Comparison of ENCODE assay signal across 8 cellular contexts in the genomic region with DNA sequence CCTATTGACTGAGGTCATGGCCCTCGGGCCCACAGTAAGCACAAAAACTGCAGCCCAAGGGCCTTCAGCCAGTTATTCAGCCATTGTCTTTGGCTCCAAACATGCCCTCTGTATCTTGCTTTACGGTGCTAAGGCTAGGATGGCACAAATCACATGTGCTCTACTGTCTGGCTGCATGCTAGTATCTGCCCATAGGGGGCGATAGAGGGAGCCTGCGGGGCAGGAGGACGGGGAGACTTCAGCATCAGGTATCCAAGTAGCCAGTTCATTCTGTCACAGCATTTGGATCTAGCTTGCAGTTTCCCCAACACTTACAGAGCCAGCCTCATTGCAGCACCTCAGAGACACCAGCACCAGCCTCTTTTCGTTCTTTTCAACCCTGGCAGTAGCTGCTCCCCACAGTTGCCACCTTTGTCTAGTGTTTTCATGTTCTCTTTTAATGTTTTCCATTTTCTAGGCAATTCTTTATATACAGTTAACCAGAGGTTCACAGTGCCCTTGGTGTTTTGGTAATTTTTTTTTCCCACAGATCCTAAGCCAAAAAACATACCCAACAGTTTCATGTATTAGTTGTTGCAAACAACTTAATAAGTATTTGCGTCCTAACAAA.
A peak's percentile ranks its signal among the peaks of the same experiment; 100 is the strongest.
DNase-seq lines count a peak whose midpoint lies in the region; ATAC-seq, FAIRE-seq and TF ChIP-seq lines count a peak whose summit lies in the region.

No MANE protein-coding gene starts in this region.

- ATAC-seq in RWPE2 (ENCODE audit: low read depth) (no peak; the same call in 2 of the 3 replicates), HG02678 (IDR thresholded peaks at IDR 0.05; ENCODE audit: unreplicated experiment) (no peak), GM18907 (IDR thresholded peaks at IDR 0.05; ENCODE audit: unreplicated experiment) (no peak)

- DNase-seq in COLO668 (lab: John Stamatoyannopoulos, UW; ENCODE audit: unreplicated experiment) (peak; percentile 40), GM12892 (ENCODE audit: insufficient read length) (peak; percentile 1), RWPE2 (ENCODE audit: low spot score) (no peak), left kidney (ENCODE audit: low read depth, low spot score) (peak; percentile 47), GM23248 (no peak), posterior vena cava (ENCODE audit: low spot score) (no peak)

- intact Hi-C loops in posterior vena cava (cut with DNase I), result no loop called here

- H3K27me3 ChIP-seq in RWPE2 (ENCODE audit: insufficient read depth, poor library complexity, severe bottlenecking) (peaks cover 32% of the 10 kb centered on the region), GM23248 (replicated peaks; ENCODE audit: insufficient read depth) (no peaks in the 10 kb centered on the region)

- H3K4me3 ChIP-seq in RWPE2 (ENCODE audit: severe bottlenecking), result no peak overlapping the region
- no peak overlapping the region for H3K4me3 ChIP-seq in GM23248

- H3K4me1 ChIP-seq in RWPE2 (ENCODE audit: insufficient read depth, poor library complexity, severe bottlenecking), result no peaks in the 10 kb centered on the region
- H3K4me1 ChIP-seq in GM23248 (ENCODE audit: insufficient read depth), result no peaks in the 10 kb centered on the region

- H3K9ac ChIP-seq in GM23248, result no peak overlapping the region

- no peak overlapping the region for H3K4me2 ChIP-seq in GM23248 (ENCODE audit: unreplicated experiment)

- no peaks in the 10 kb centered on the region for H3K36me3 ChIP-seq in RWPE2 (ENCODE audit: low read depth)
- H3K36me3 ChIP-seq in GM23248 (ENCODE audit: low read depth), result no peaks in the 10 kb centered on the region

- no peak for TF ChIP-seq POLR2A in GM12892 (IDR thresholded peaks at IDR 0.05; ENCODE audit: low read depth, low read length)

- no peaks in the 10 kb centered on the region for H3F3A ChIP-seq in GM23248 (ENCODE audit: insufficient read depth)

- H3K9me2 ChIP-seq in GM23248 (ENCODE audit: insufficient read depth), result no peaks in the 10 kb centered on the region

- in situ Hi-C loops in GM23248 (cut with MboI), result no loop called here

- H2AFZ ChIP-seq in GM23248, result no peak overlapping the region

- no peaks in the 10 kb centered on the region for H3K79me2 ChIP-seq in GM23248 (ENCODE audit: insufficient read depth)

- H3K27ac ChIP-seq in RWPE2 (ENCODE audit: poor library complexity, severe bottlenecking) (no peak overlapping the region), GM23248 (no peak overlapping the region)

- peak; percentile 46 for TF ChIP-seq CTCF in RWPE2 (IDR thresholded peaks at IDR 0.05; ENCODE audit: poor library complexity, severe bottlenecking)

- WGBS in GM23248 (ENCODE audit: low coverage in 1 of 2, low lambda C conversion rate in 2 of 2, missing lambda C conversion rate in 2 of 2), 2 experiments, result 12 to 16% methylated on average over 7 of the region's 7 CpGs

- FAIRE-seq in GM12892 (lab: Jason Lieb, UNC), result no peak

- H3K9me3 ChIP-seq in RWPE2 (ENCODE audit: severe bottlenecking), result peaks cover 3% of the 10 kb centered on the region
- H3K9me3 ChIP-seq in GM23248 (ENCODE audit: low read depth), result no peaks in the 10 kb centered on the region

- H4K20me1 ChIP-seq in GM23248 (ENCODE audit: insufficient read depth), result no peaks in the 10 kb centered on the region

Comparison
In these comparisons a context has a peak if more than half of its experiments do, and no peak if none do; other contexts are left out.
1. DNase-seq: peak in COLO668 (single experiment), GM12892 (single experiment) and left kidney (single experiment); none in RWPE2 (single experiment), GM23248 (single experiment) and posterior vena cava (single experiment).